Comparison of ENCODE assay signal across 17 cellular contexts in the genomic region with DNA sequence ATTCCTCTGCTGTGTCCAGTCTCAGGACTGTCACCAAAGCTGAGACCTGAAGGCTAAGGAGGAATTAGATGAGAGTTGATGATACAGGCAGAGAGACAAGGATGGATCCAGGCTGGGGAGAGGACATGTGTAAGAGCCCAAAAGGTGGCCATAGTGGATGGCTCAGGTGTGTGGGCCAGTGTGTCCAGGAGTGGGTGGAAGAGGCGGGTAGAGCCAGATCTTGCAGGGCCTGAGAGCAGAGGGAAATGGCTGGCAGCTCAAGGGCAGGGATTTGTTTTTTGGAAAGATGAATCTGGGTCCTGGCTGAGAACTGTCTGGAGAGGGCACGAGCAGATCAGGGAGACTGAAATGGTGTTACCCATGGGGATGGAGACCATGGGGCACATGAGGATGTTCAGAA.
"Had no signal": no experiment of that assay in that cellular context is flagged by ENCODE, and none has a peak within 500 bp of the region (broad histone marks: within the 10 kb centered on the region; RNA-seq: fewer than 3 reads in every experiment).

No MANE protein-coding gene starts in this region.

- H3K4me3 Mint-ChIP-seq: activated CD4-positive, alpha-beta T cell treated with anti-CD3 and anti-CD28 coated beads for 36 hours; memory B cell; nephron had no signal

- H3K36me3 ChIP-seq: colonic mucosa, gastroesophageal sphincter, left lung, ovary, sigmoid colon, suprapubic skin, vagina had no signal

- DNase-seq: activated CD4-positive, alpha-beta T cell treated with anti-CD3 and anti-CD28 coated beads for 36 hours; activated gamma-delta T cell; activated T-cell treated with anti-CD3 and anti-CD28 coated beads, Interleukin-2, amount 50 U/mL, for 1 hour; colonic mucosa; effector CD8-positive, alpha-beta T cell; left lung; ovary; sigmoid colon; stimulated activated CD4-positive, alpha-beta T cell treated with anti-CD3 and anti-CD28 coated beads, Interleukin-2, amount 100 ng/mL, for 24 hours; stimulated activated naive CD8-positive, alpha-beta T cell treated with anti-CD3 and anti-CD28 coated beads, Interleukin-15, Interleukin-2, amounts not matched to agents 100 U/mL and 50 U/mL, for 24 hours had no signal

- H3K4me1 Mint-ChIP-seq: activated CD4-positive, alpha-beta T cell treated with anti-CD3 and anti-CD28 coated beads for 36 hours; memory B cell had no signal

- H3K27ac ChIP-seq: colonic mucosa, epithelial cell of prostate, gastroesophageal sphincter, left lung, ovary, sigmoid colon, suprapubic skin, vagina, VCaP had no signal

- H3K27me3 ChIP-seq: colonic mucosa, left lung, ovary, sigmoid colon, suprapubic skin, vagina had no signal

- H3K9me3 ChIP-seq: colonic mucosa, gastroesophageal sphincter, left lung, ovary, sigmoid colon, suprapubic skin, vagina had no signal

- H3K4me3 ChIP-seq: colonic mucosa, gastroesophageal sphincter, left lung, ovary, sigmoid colon, suprapubic skin, vagina had no signal

- H3K4me1 ChIP-seq: colonic mucosa, gastroesophageal sphincter, left lung, sigmoid colon, vagina had no signal

- H3K9me3 Mint-ChIP-seq: memory B cell, nephron had no signal

- H3K27me3 Mint-ChIP-seq: activated CD4-positive, alpha-beta T cell treated with anti-CD3 and anti-CD28 coated beads for 36 hours had no signal

- H3K27ac Mint-ChIP-seq: activated CD4-positive, alpha-beta T cell treated with anti-CD3 and anti-CD28 coated beads for 36 hours; memory B cell had no signal

- H3K36me3 Mint-ChIP-seq: memory B cell had no signal
